8 cellular contexts compared by ENCODE assay signal in the genomic region with DNA sequence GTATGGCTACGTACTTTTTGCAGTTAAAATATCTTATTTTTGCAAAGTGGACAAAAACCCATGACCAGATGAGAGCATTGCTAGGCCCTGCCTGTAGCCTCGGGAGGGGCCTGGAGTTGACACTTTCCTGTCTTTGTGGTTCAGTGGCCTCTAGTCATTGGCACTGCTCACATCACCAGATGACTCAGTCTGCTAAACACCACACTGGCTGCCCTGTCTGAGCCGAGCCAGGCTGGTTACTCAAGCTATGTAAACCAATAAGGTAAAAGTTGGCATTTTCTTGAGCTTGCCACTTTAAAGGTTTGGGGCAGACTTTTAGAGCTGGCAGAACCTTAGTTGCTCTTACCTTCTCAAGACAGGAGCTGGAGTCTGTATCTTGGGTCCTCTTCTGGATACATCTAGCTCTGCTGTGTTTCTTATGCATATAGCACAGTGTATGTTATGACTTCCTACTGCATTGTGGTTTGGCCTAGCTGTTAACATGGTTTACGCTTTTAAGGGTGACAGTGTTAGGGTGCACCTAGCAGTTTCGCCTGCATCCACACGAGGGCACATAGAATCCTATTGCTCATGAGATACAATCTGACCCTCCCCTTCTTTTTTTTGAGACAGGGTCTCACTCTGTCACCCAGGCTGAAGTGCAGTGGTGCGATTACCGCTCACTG.
DNase-seq lines count a peak whose midpoint lies in the region; ATAC-seq and TF ChIP-seq lines count a peak whose summit lies in the region.

No MANE protein-coding gene starts in this region.

- H3K9me3 ChIP-seq in IMR-90 (ENCODE audit: control insufficient read depth, insufficient read depth, low read length) = no peaks in the 10 kb centered on the region

- TF ChIP-seq RAD21 in IMR-90 (IDR thresholded peaks at IDR 0.05; ENCODE audit: low read length) = no peak

- H2AK5ac ChIP-seq in IMR-90 (ENCODE audit: low read depth, low read length) = no peak overlapping the region

- CTCF ChIA-PET in IMR-90 (lab: Yijun Ruan, JAX) = no interaction called here

- no peaks in the 10 kb centered on the region for H4K20me1 ChIP-seq in IMR-90 (ENCODE audit: insufficient read depth, low read length)

- H3K4me2 ChIP-seq in IMR-90 (ENCODE audit: low read depth, low read length) = no peak overlapping the region

- no peak overlapping the region for H3K56ac ChIP-seq in IMR-90 (ENCODE audit: extremely low read depth, insufficient read depth, low read length)

- intact Hi-C loops in IMR-90 (cut with micrococcal nuclease) = no loop called here

- WGBS in IMR-90 (ENCODE audit: extremely low coverage in 2 of 2, insufficient read length in 1 of 2), 2 experiments = no CpG with 5 or more reads among the region's 8 CpGs

- H2BK15ac ChIP-seq in IMR-90 (ENCODE audit: low read depth, low read length) = 0 out of 3 replicates have a peak overlapping the region, but pooled peaks have one; percentile 30

- no peak overlapping the region for H3K23ac ChIP-seq in IMR-90 (ENCODE audit: low read depth, low read length)

- TF ChIP-seq CTCF in GM10266 (IDR thresholded peaks at IDR 0.05; ENCODE audit: control insufficient read depth, insufficient read depth, low read depth, missing control alignments) (peak; percentile 37), IMR-90 (conservative IDR thresholded peaks at IDR 0.05; ENCODE audit: low read depth, low read length) (no peak), fibroblast of pulmonary artery (IDR thresholded peaks at IDR 0.05; ENCODE audit: low read length, missing control alignments) (peak; percentile 14)

- ATAC-seq in GM21723 (IDR thresholded peaks at IDR 0.05; ENCODE audit: unreplicated experiment) (peak; percentile 80), IMR-90 (ENCODE audit: low read depth) (peak; percentile 95), GM18519 (IDR thresholded peaks at IDR 0.05; ENCODE audit: low FRiP score, unreplicated experiment) (no peak)

- no peak overlapping the region for H3K27ac ChIP-seq in IMR-90 (ENCODE audit: insufficient read depth, low read length)

- peak overlapping the region; percentile 41 for H2BK5ac ChIP-seq in IMR-90 (ENCODE audit: low read depth, low read length, poor library complexity, severe bottlenecking)

- no peaks in the 10 kb centered on the region for H3K36me3 ChIP-seq in IMR-90 (ENCODE audit: control insufficient read depth, insufficient read depth, low read length)

- H3K27me3 ChIP-seq in IMR-90 (ENCODE audit: control insufficient read depth, insufficient read depth, low read length) = no peaks in the 10 kb centered on the region

- DNase-seq in GM10266 (ENCODE audit: extremely low spot score) = peak; percentile 30
- DNase-seq in IMR-90 = peak; percentile 89
- peak; percentile 66 for DNase-seq in activated CD8-positive, alpha-beta memory T cell treated with anti-CD3 and anti-CD28 coated beads for 24 hours
- peak; percentile 68 for DNase-seq in fibroblast of pulmonary artery (ENCODE audit: low read depth)
- peak; percentile 8 for DNase-seq in stimulated activated CD8-positive, alpha-beta memory T cell treated with anti-CD3 and anti-CD28 coated beads, Interleukin-12 subunit alpha, Interleukin-12 subunit beta, amount 100 ng/mL, for 24 hours (ENCODE audit: extremely low read depth)
- DNase-seq in NCI-H1417 (lab: John Stamatoyannopoulos, UW) = no peak

- H4K8ac ChIP-seq in IMR-90 (ENCODE audit: low read depth in 2 of 2, low read length in 2 of 2) = peak overlapping the region in 1 of 2 experiments; percentile 31; a peak in 1 of 4 replicates

- H3K9ac ChIP-seq in IMR-90 (ENCODE audit: low read depth, low read length) = no peak overlapping the region

- peak overlapping the region; percentile 12; the same call in 1 of the 2 replicates for H3K18ac ChIP-seq in IMR-90 (ENCODE audit: low read depth, low read length)

- H3K4me3 ChIP-seq in IMR-90 (ENCODE audit: insufficient read depth, low read depth, low read length) = no peak overlapping the region
- H3K4me3 ChIP-seq in fibroblast of pulmonary artery (replicated peaks; ENCODE audit: low read depth, low read length) = no peak overlapping the region

- dilution Hi-C loops in IMR-90 (cut with HindIII; ENCODE audit: low sequenced_read_pairs, unreplicated experiment) = no loop called here

- H2AFZ ChIP-seq in IMR-90 (replicated peaks; ENCODE audit: low read length, poor library complexity) = peak overlapping the region; percentile 69

- H3K14ac ChIP-seq in IMR-90 (replicated peaks; ENCODE audit: low read depth, low read length) = no peak overlapping the region

- POLR2A ChIA-PET in IMR-90 (lab: Charles Lee; ENCODE audit: unreplicated experiment) = no interaction called here

- no TSS peak for BruUV-seq in IMR-90 (replicated peaks; lab: Mats Ljungman, UMichigan)

- H3K4me1 ChIP-seq in IMR-90 (ENCODE audit: control insufficient read depth, insufficient read depth, low read length) = peaks cover 6% of the 10 kb centered on the region

- H3K9me1 ChIP-seq in IMR-90 (ENCODE audit: insufficient read depth, low read length) = peaks cover 6% of the 10 kb centered on the region

- H3K79me1 ChIP-seq in IMR-90 (ENCODE audit: low read depth in 1 of 2, low read length in 2 of 2) = no peaks in the 10 kb centered on the region

- H4K5ac ChIP-seq in IMR-90 (ENCODE audit: low read depth, low read length) = peak overlapping the region; percentile 2; the same call in 1 of the 2 replicates

- no peak overlapping the region for H3K4ac ChIP-seq in IMR-90 (ENCODE audit: low read depth, low read length)

- no peak overlapping the region for H2BK20ac ChIP-seq in IMR-90 (ENCODE audit: low read depth, low read length)

- in situ Hi-C loops in IMR-90 (cut with MboI; ENCODE audit: low sequenced_read_pairs) = no loop called here

- H4K91ac ChIP-seq in IMR-90 (ENCODE audit: insufficient read depth, low read depth, low read length) = no peak overlapping the region

- no peak overlapping the region for H2BK120ac ChIP-seq in IMR-90 (ENCODE audit: low read depth, low read length)

- H2AK9ac ChIP-seq in IMR-90 (replicated peaks; ENCODE audit: low read depth, low read length, poor library complexity) = no peak overlapping the region

- no peak for TF ChIP-seq POLR2A in IMR-90 (IDR thresholded peaks at IDR 0.05; ENCODE audit: low read depth, low read length)

TF ChIP-seq in IMR-90, 13 proteins besides CTCF, POLR2A, EP300 and RAD21:
- TF ChIP-seq NFE2L2 (IDR thresholded peaks at IDR 0.05; ENCODE audit: low read depth, low read length) (no peak), BHLHE40 (IDR thresholded peaks at IDR 0.05; ENCODE audit: low read depth, low read length) (no peak), CEBPB (IDR thresholded peaks at IDR 0.05; ENCODE audit: low read depth, low read length) (peak; percentile 31; the same call in 1 of the 2 replicates), MAFK (IDR thresholded peaks at IDR 0.05; ENCODE audit: low read depth, low read length) (peak; percentile 64), SMC3 (IDR thresholded peaks at IDR 0.05; ENCODE audit: low read depth, low read length) (no peak), RFX5 (IDR thresholded peaks at IDR 0.05; ENCODE audit: low read depth, low read length) (no peak), RCOR1 (IDR thresholded peaks at IDR 0.05; ENCODE audit: insufficient replicate concordance, low read length) (no peak), CHD1 (IDR thresholded peaks at IDR 0.05; ENCODE audit: low read depth, low read length) (no peak), FOS (IDR thresholded peaks at IDR 0.05; ENCODE audit: low read depth, low read length) (peak; percentile 81)
- TF ChIP-seq, protein P1, sequence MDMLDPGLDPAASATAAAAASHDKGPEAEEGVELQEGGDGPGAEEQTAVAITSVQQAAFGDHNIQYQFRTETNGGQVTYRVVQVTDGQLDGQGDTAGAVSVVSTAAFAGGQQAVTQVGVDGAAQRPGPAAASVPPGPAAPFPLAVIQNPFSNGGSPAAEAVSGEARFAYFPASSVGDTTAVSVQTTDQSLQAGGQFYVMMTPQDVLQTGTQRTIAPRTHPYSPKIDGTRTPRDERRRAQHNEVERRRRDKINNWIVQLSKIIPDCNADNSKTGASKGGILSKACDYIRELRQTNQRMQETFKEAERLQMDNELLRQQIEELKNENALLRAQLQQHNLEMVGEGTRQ (IDR thresholded peaks at IDR 0.05; ENCODE audit: low read depth, low read length) = no peak
- TF ChIP-seq, protein P2, sequence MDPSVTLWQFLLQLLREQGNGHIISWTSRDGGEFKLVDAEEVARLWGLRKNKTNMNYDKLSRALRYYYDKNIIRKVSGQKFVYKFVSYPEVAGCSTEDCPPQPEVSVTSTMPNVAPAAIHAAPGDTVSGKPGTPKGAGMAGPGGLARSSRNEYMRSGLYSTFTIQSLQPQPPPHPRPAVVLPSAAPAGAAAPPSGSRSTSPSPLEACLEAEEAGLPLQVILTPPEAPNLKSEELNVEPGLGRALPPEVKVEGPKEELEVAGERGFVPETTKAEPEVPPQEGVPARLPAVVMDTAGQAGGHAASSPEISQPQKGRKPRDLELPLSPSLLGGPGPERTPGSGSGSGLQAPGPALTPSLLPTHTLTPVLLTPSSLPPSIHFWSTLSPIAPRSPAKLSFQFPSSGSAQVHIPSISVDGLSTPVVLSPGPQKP (IDR thresholded peaks at IDR 0.05; ENCODE audit: borderline replicate concordance, low read depth, low read length) = no peak

Comparison
In these comparisons a context has a peak if more than half of its experiments do, and no peak if none do; other contexts are left out.
1. DNase-seq: peak in GM10266 (single experiment), IMR-90 (single experiment), activated CD8-positive, alpha-beta memory T cell treated with anti-CD3 and anti-CD28 coated beads for 24 hours (single experiment), fibroblast of pulmonary artery (single experiment) and stimulated activated CD8-positive, alpha-beta memory T cell treated with anti-CD3 and anti-CD28 coated beads, Interleukin-12 subunit alpha, Interleukin-12 subunit beta, amount 100 ng/mL, for 24 hours (single experiment); none in NCI-H1417 (0 of 3).